ENCODE assay signal across 8 cellular contexts in genomic region chr6:107956586-107957164, GRCh38. TPM values are rescaled to one million over a fixed set of nuclear protein-coding genes. Genes with fewer than 3 reads are reported as not detected.
DNase-seq lines count a peak whose midpoint lies in the region; ATAC-seq, FAIRE-seq and TF ChIP-seq lines count a peak whose summit lies in the region.

No MANE protein-coding gene starts in this region.

- FAIRE-seq in astrocyte (lab: Jason Lieb, UNC) = no peak

- H3K4me1 Mint-ChIP-seq in astrocyte (ENCODE audit: low read depth, unreplicated experiment) = peaks cover 14% of the 10 kb centered on the region

- no peaks in the 10 kb centered on the region for H3K9me3 Mint-ChIP-seq in astrocyte (ENCODE audit: unreplicated experiment)

- no peaks in the 10 kb centered on the region for H3K27me3 Mint-ChIP-seq in astrocyte (ENCODE audit: low read depth, unreplicated experiment)

- intact Hi-C loops in left colon (cut with DNase I, micrococcal nuclease) = no loop called here

- no peak for TF ChIP-seq POLR2A in NB4 (IDR thresholded peaks at IDR 0.05; ENCODE audit: extremely low read depth, insufficient read length)

- no peak for ATAC-seq in left colon

- H3K9me3 ChIP-seq in astrocyte (ENCODE audit: insufficient read depth, low read depth, low read length) = no peaks in the 10 kb centered on the region
- no peaks in the 10 kb centered on the region for H3K9me3 ChIP-seq in thymus (ENCODE audit: control insufficient read depth)

- peaks cover 54% of the 10 kb centered on the region for H3K79me2 ChIP-seq in astrocyte (ENCODE audit: insufficient read depth, low read length)

- H3K27me3 ChIP-seq in astrocyte (ENCODE audit: insufficient read depth, low read length) (no peaks in the 10 kb centered on the region), thymus (ENCODE audit: control insufficient read depth, insufficient read depth) (no peaks in the 10 kb centered on the region)

- peaks cover 40% of the 10 kb centered on the region for H4K20me1 ChIP-seq in astrocyte (ENCODE audit: insufficient read depth, low read length)

- H3K27ac Mint-ChIP-seq in astrocyte (ENCODE audit: unreplicated experiment) = peak overlapping the region; percentile 99

- H3K4me1 ChIP-seq in astrocyte (ENCODE audit: insufficient read depth, low read length) (peaks cover 4% of the 10 kb centered on the region), thymus (ENCODE audit: control insufficient read depth, insufficient read depth, low read length) (peaks cover 12% of the 10 kb centered on the region)

- peak overlapping the region; percentile 98 for H3K4me3 Mint-ChIP-seq in astrocyte (ENCODE audit: unreplicated experiment)

- H3K36me3 ChIP-seq in astrocyte (ENCODE audit: insufficient read depth, low read length) (no peaks in the 10 kb centered on the region), thymus (ENCODE audit: control insufficient read depth, insufficient read depth) (no peaks in the 10 kb centered on the region)

- no peak for TF ChIP-seq CTCF in NB4 (IDR thresholded peaks at IDR 0.05; ENCODE audit: low read depth, low read length)
- no peak for TF ChIP-seq CTCF in astrocyte (IDR thresholded peaks at IDR 0.05; ENCODE audit: insufficient read depth, low read depth, low read length)

- peaks cover 10% of the 10 kb centered on the region for H3K36me3 Mint-ChIP-seq in astrocyte (ENCODE audit: low read depth, unreplicated experiment)

- H3K4me3 ChIP-seq in GM08714 (ENCODE audit: low read length) (peak overlapping the region; percentile 91), NB4 (ENCODE audit: low read depth, low read length) (peak overlapping the region; percentile 97), astrocyte (ENCODE audit: insufficient read depth, low read depth, low read length) (peak overlapping the region; percentile 96), thymus (ENCODE audit: low read length) (peak overlapping the region; percentile 81)

- WGBS in thymus = 9% methylated on average over 5 of the region's 5 CpGs

- peak overlapping the region; percentile 99 for H3K9ac ChIP-seq in astrocyte (ENCODE audit: low read length)

- peak overlapping the region; percentile 92 for H3K4me2 ChIP-seq in astrocyte (ENCODE audit: low read length)

- H3K27ac ChIP-seq in astrocyte (ENCODE audit: low read depth, low read length) (peak overlapping the region; percentile 94), thymus (ENCODE audit: low read depth) (no peak overlapping the region)

- DNase-seq in NB4 (ENCODE audit: low read depth) (peak; percentile 85), astrocyte (ENCODE audit: low read depth) (peak; percentile 12), kidney glomerular epithelial cell (lab: John Stamatoyannopoulos, UW) (peak; percentile 32), left colon (no peak), DMS153 treated with DMSO at 0.1 percent for 48 hours (lab: John Stamatoyannopoulos, UW; ENCODE audit: unreplicated experiment) (no peak), A172 (ENCODE audit: low spot score) (no peak)

- peak overlapping the region; percentile 78 for H2AFZ ChIP-seq in astrocyte (ENCODE audit: low read depth, low read length)

RNA-seq across cellular contexts. Expression of gene SEC63, which starts 1.3 kb away (rescaled TPM):
- total RNA-seq in astrocyte (161 and 179 TPM in 2 replicates), left colon (10 to 100 TPM; 64.9 to 66.1 TPM)
- 50.6 TPM for polyA plus RNA-seq in thymus
- 11.5 and 18.7 TPM in 2 replicates for total RNA-seq in A172 (2014; rRNA removed; shearing (Covaris generic))

Comparison
In these comparisons a context has a peak if more than half of its experiments do, and no peak if none do; other contexts are left out.
1. DNase-seq: peak in NB4 (single experiment), astrocyte (single experiment) and kidney glomerular epithelial cell (single experiment); none in left colon (0 of 2), DMS153 treated with DMSO at 0.1 percent for 48 hours (single experiment) and A172 (single experiment).
2. Peak in every context shown above with its lines, with median percentiles within 50 percentile points of each other: H3K4me3 ChIP-seq.